8 cellular contexts compared by ENCODE assay signal in the genomic region with DNA sequence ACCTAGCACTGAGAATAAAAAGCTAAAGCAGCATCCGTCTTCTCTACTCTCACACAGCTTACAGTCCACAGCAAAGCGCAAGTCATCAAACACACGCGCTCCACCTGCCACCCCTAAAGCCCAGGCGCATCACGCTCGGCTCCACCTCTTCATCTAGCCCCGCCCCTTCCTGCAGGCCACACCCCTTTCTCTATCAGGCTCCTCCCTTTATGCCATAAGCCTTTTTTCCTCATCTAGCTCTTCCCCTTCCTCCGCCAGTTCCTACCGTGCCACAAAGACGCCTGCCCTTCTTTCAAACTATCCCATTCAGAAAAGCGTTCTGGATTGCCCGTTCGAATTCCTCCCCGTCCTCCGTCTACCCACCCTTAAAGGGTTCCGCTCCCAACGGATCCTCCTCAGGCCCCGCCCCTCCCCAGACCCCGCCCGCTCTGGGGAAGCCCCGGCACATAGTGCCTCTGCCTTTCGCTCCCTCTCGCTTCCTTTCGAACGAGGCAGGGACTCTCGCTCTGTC. TPM values are rescaled to one million over a fixed set of nuclear protein-coding genes. Genes with fewer than 3 reads are reported as not detected.
DNase-seq lines count a peak whose midpoint lies in the region; ATAC-seq and TF ChIP-seq lines count a peak whose summit lies in the region.

No MANE protein-coding gene starts in this region.

- peaks cover 8% of the 10 kb centered on the region for H3F3A ChIP-seq in SK-N-SH (replicated peaks; ENCODE audit: insufficient read depth)

- TF ChIP-seq POLR2A in heart left ventricle (IDR thresholded peaks at IDR 0.05) (no peak), upper lobe of left lung (IDR thresholded peaks at IDR 0.05) (no peak)

- H3K27ac ChIP-seq in SK-N-SH (ENCODE audit: low read depth in 2 of 2, low read length in 1 of 2), result peak overlapping the region; percentile 91 to 93
- H3K27ac ChIP-seq in heart left ventricle, result peak overlapping the region; percentile 58 to 99 (median 97)
- peak overlapping the region; percentile 91 to 96 (median 94) for H3K27ac ChIP-seq in upper lobe of left lung

- intact Hi-C loops in heart left ventricle (cut with DNase I), result loop anchor here in 9 of 10 donors (1.0 to 5.0 kb wide), 7 partner anchors 20 to 70 kb away; a partner anchor contains a TSS
- intact Hi-C loops in posterior vena cava (cut with DNase I), result loop anchor here in 1 of 2 donors (10.0 kb wide), 1 partner anchor 72 kb away; a partner anchor contains a TSS

- H3K9ac ChIP-seq in SK-N-SH, result peak overlapping the region; percentile 92

- CTCF ChIA-PET in GM10248 (lab: Yijun Ruan, JAX) (interaction anchor here (1.6 to 3.7 kb wide), 4 partner anchors 10 to 46 kb away, joined by 4 to 24 read pairs (median 5); a partner anchor contains a TSS), SK-N-SH (lab: Yijun Ruan, JAX) (interaction anchor here (1.3 to 1.5 kb wide), 2 partner anchors 41 to 42 kb away, joined by 5 to 7 read pairs; a partner anchor contains a TSS)

- H3K9me2 ChIP-seq in SK-N-SH, result no peaks in the 10 kb centered on the region

- ATAC-seq in HG02678 (IDR thresholded peaks at IDR 0.05; ENCODE audit: unreplicated experiment) (peak; percentile 80), heart left ventricle (peak; percentile 92 to 96 (median 94)), upper lobe of left lung (ENCODE audit: low FRiP score in 2 of 2) (peak; percentile 95 to 96)
- peak; percentile 81 to 89 for ATAC-seq in activated naive CD4-positive, alpha-beta T cell treated with anti-CD3 and anti-CD28 coated beads, Interleukin-2, amount 50 U/mL, for 72 hours

- DNase-seq in GM10248 (ENCODE audit: extremely low spot score) (peak; percentile 88), NCI-H1092 treated with DMSO at 0.1 percent for 48 hours (lab: John Stamatoyannopoulos, UW) (peak; percentile 96), SK-N-SH (peak; percentile 86), heart left ventricle (peak; percentile 86 to 91 (median 90)), posterior vena cava (ENCODE audit: low spot score) (peak; percentile 94), upper lobe of left lung (peak in 1 of 2 donors; percentile 89)
- DNase-seq in activated naive CD4-positive, alpha-beta T cell treated with anti-CD3 and anti-CD28 coated beads, Interleukin-2, amount 50 U/mL, for 72 hours (ENCODE audit: low spot score in 2 of 2), result peak; percentile 87 to 93

- H3K79me2 ChIP-seq in SK-N-SH (ENCODE audit: insufficient read depth), result no peaks in the 10 kb centered on the region

- no peaks in the 10 kb centered on the region for H3K9me3 ChIP-seq in SK-N-SH
- H3K9me3 ChIP-seq in heart left ventricle, result no peaks in the 10 kb centered on the region
- no peaks in the 10 kb centered on the region for H3K9me3 ChIP-seq in upper lobe of left lung

- no peak for TF ChIP-seq RAD21 in SK-N-SH (IDR thresholded peaks at IDR 0.05; ENCODE audit: low read length)

- no peak for TF ChIP-seq EP300 in SK-N-SH (IDR thresholded peaks at IDR 0.05; ENCODE audit: borderline replicate concordance in 1 of 2, low read depth in 1 of 2, low read length in 1 of 2)
- no peak for TF ChIP-seq EP300 in upper lobe of left lung (IDR thresholded peaks at IDR 0.05)

- H3K36me3 Mint-ChIP-seq in activated naive CD4-positive, alpha-beta T cell treated with anti-CD3 and anti-CD28 coated beads, Interleukin-2, amount 50 U/mL, for 72 hours, result no peaks in the 10 kb centered on the region

- WGBS in SK-N-SH (ENCODE audit: low lambda C conversion rate), result under 1% methylated on average over 20 of the region's 27 CpGs
- 0 to 2% (median 1%) methylated on average over 27 of the region's 27 CpGs for WGBS in heart left ventricle, 4 donors
- WGBS in upper lobe of left lung, 2 donors, result 1% methylated on average over 25 to 27 of the region's 27 CpGs

- H3K4me1 ChIP-seq in SK-N-SH (ENCODE audit: control insufficient read depth in 1 of 2, insufficient read depth in 2 of 2, low read depth in 1 of 2, low read length in 1 of 2), result peaks cover 0 to 8% of the 10 kb centered on the region in 2 experiments; a peak in 1 of 4 replicates
- peaks cover 0 to 14% (median 6%) of the 10 kb centered on the region in 12 donors for H3K4me1 ChIP-seq in heart left ventricle
- peaks cover 4 to 14% (median 8%) of the 10 kb centered on the region in 4 donors for H3K4me1 ChIP-seq in upper lobe of left lung

- peak overlapping the region; percentile 87 for H3K4me2 ChIP-seq in SK-N-SH

- H3K36me3 ChIP-seq in SK-N-SH (replicated peaks in 1 of 2; ENCODE audit: control insufficient read depth in 1 of 2, insufficient read depth in 2 of 2, low read length in 1 of 2) (peaks cover 0 to 2% of the 10 kb centered on the region in 2 experiments), heart left ventricle (no peaks in the 10 kb centered on the region), upper lobe of left lung (no peaks in the 10 kb centered on the region)

- H3K4me3 ChIP-seq in SK-N-SH (ENCODE audit: low read depth in 2 of 2, low read length in 1 of 2) (peak overlapping the region; percentile 71 to 90), heart left ventricle (peak overlapping the region; percentile 63 to 90 (median 77)), upper lobe of left lung (peak overlapping the region; percentile 58 to 97 (median 72))

- no peaks in the 10 kb centered on the region for H4K20me1 ChIP-seq in SK-N-SH (ENCODE audit: insufficient read depth)

- H2AFZ ChIP-seq in SK-N-SH (ENCODE audit: low read depth), result peak overlapping the region; percentile 91

- POLR2A ChIA-PET in GM10248 (lab: Yijun Ruan, JAX) (interaction anchor here (1.5 kb wide), 1 partner anchor 70 kb away, joined by 3 read pairs; a partner anchor contains a TSS), SK-N-SH (lab: Yijun Ruan, JAX) (interaction anchor here (0.7 to 1.3 kb wide), 5 partner anchors 42 to 341 kb away, joined by 3 to 5 read pairs (median 3); a partner anchor contains a TSS)

- H3K9me3 Mint-ChIP-seq in activated naive CD4-positive, alpha-beta T cell treated with anti-CD3 and anti-CD28 coated beads, Interleukin-2, amount 50 U/mL, for 72 hours, result no peaks in the 10 kb centered on the region

- no peak for TF ChIP-seq CTCF in GM10248 (IDR thresholded peaks at IDR 0.05; ENCODE audit: control extremely low read depth, extremely low read depth, low read depth, missing control alignments)
- TF ChIP-seq CTCF in SK-N-SH (IDR thresholded peaks at IDR 0.05), result no peak
- TF ChIP-seq CTCF in heart left ventricle (IDR thresholded peaks at IDR 0.05), result no peak
- no peak for TF ChIP-seq CTCF in upper lobe of left lung (IDR thresholded peaks at IDR 0.05)

- H3K27me3 ChIP-seq in SK-N-SH (ENCODE audit: insufficient read depth) (no peaks in the 10 kb centered on the region), heart left ventricle (no peaks in the 10 kb centered on the region), upper lobe of left lung (no peaks in the 10 kb centered on the region)

- H3K27ac Mint-ChIP-seq in activated naive CD4-positive, alpha-beta T cell treated with anti-CD3 and anti-CD28 coated beads, Interleukin-2, amount 50 U/mL, for 72 hours, result no peak overlapping the region

TF ChIP-seq in SK-N-SH, 30 proteins besides CTCF, POLR2A, EP300 and RAD21:
- TF ChIP-seq, protein P1, sequence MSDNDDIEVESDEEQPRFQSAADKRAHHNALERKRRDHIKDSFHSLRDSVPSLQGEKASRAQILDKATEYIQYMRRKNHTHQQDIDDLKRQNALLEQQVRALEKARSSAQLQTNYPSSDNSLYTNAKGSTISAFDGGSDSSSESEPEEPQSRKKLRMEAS (IDR thresholded peaks at IDR 0.05; ENCODE audit: low read depth), result peak; percentile 86
- TF ChIP-seq FOSL2 (IDR thresholded peaks at IDR 0.05; ENCODE audit: borderline replicate concordance, low read depth), result no peak
- peak; percentile 27; the same call in 1 of the 2 replicates for TF ChIP-seq NRF1 (IDR thresholded peaks at IDR 0.05; ENCODE audit: low read depth, low read length)
- TF ChIP-seq TCF12 (IDR thresholded peaks at IDR 0.05), result no peak
- peak; percentile 39; the same call in 1 of the 2 replicates for TF ChIP-seq TAF1 (IDR thresholded peaks at IDR 0.05; ENCODE audit: borderline replicate concordance, low read depth, low read length)
- TF ChIP-seq NFIC (IDR thresholded peaks at IDR 0.05; ENCODE audit: borderline replicate concordance), result no peak
- TF ChIP-seq MXI1 (IDR thresholded peaks at IDR 0.05; ENCODE audit: low read depth, low read length), result peak; percentile 83

RNA-seq across cellular contexts. Expression of a gene that starts 0.4 kb away (rescaled TPM):
- polyA plus RNA-seq in SK-N-SH (2012; rRNA removed) (1.2 and 1.5 TPM in 2 replicates), heart left ventricle (1 to 10 TPM; 1.0 to 1.7 TPM)
- polyA plus RNA-seq in SK-N-SH (2012; cell fraction: cytosol; rRNA removed), result 1.00 and 1.4 TPM in 2 replicates
- 1.1 and 2.6 TPM in 2 replicates for polyA plus RNA-seq in SK-N-SH (2012; cell fraction: nucleus; rRNA removed)
- total RNA-seq in activated naive CD4-positive, alpha-beta T cell treated with anti-CD3 and anti-CD28 coated beads, Interleukin-2, amount 50 U/mL, for 72 hours, result 1 to 10 TPM in 1 of 2 donors, under 1 TPM in 1; 0.59 to 2.4 TPM
- total RNA-seq in heart left ventricle (1 to 10 TPM in 2 of 9 donors, under 1 TPM in 4, not detected in 3; 0.34 to 1.4 (median 0.63) TPM), posterior vena cava (under 1 TPM in 1 of 2 donors, not detected in 1; 0.57 TPM), upper lobe of left lung (1 to 10 TPM in 4 of 6 donors, under 1 TPM in 1, not detected in 1; 0.76 to 8.4 (median 3.6) TPM)

RNA-seq across cellular contexts. Expression of a gene that starts 19.6 kb away (rescaled TPM):
- polyA plus RNA-seq in SK-N-SH (2012; rRNA removed), result 20.7 and 21.6 TPM in 2 replicates
- polyA plus RNA-seq in SK-N-SH (2012; cell fraction: cytosol; rRNA removed), result 36.6 and 54.5 TPM in 2 replicates
- 7.4 and 9.7 TPM in 2 replicates for polyA plus RNA-seq in SK-N-SH (2012; cell fraction: nucleus; rRNA removed)
- total RNA-seq in activated naive CD4-positive, alpha-beta T cell treated with anti-CD3 and anti-CD28 coated beads, Interleukin-2, amount 50 U/mL, for 72 hours, result 10 to 100 TPM; 14.4 to 18.9 TPM
- total RNA-seq in heart left ventricle, result 10 to 100 TPM; 22.3 to 51.2 (median 40.1) TPM
- 10 to 100 TPM; 38.5 to 47.7 TPM for polyA plus RNA-seq in heart left ventricle
- total RNA-seq in posterior vena cava, result 10 to 100 TPM; 22.0 to 22.5 TPM
- total RNA-seq in upper lobe of left lung, result 10 to 100 TPM in 4 of 6 donors, 1 to 10 TPM in 2; 6.2 to 16.9 (median 11.9) TPM

RNA-seq across cellular contexts. Expression of a gene that starts 41.0 kb away (rescaled TPM):
- polyA plus RNA-seq in SK-N-SH (2012; rRNA removed) (15.3 and 20.4 TPM in 2 replicates), heart left ventricle (10 to 100 TPM in 1 of 2 donors, 1 to 10 TPM in 1; 6.4 to 27.3 TPM)
- 21.8 and 22.6 TPM in 2 replicates for polyA plus RNA-seq in SK-N-SH (2012; cell fraction: cytosol; rRNA removed)
- 8.2 and 17.5 TPM in 2 replicates for polyA plus RNA-seq in SK-N-SH (2012; cell fraction: nucleus; rRNA removed)
- 10 to 100 TPM; 12.4 to 16.5 TPM for total RNA-seq in activated naive CD4-positive, alpha-beta T cell treated with anti-CD3 and anti-CD28 coated beads, Interleukin-2, amount 50 U/mL, for 72 hours
- total RNA-seq in heart left ventricle (10 to 100 TPM; 22.3 to 36.0 (median 28.5) TPM), posterior vena cava (10 to 100 TPM; 24.8 to 27.3 TPM), upper lobe of left lung (10 to 100 TPM in 5 of 6 donors, 1 to 10 TPM in 1; 8.9 to 30.7 (median 23.4) TPM)
